ENCODE assay signal across 8 cellular contexts in genomic region chr20:49045440-49046086, GRCh38. TPM values are rescaled to one million over a fixed set of nuclear protein-coding genes. Genes with fewer than 3 reads are reported as not detected.
A peak's percentile ranks its signal among the peaks of the same experiment; 100 is the strongest.
DNase-seq lines count a peak whose midpoint lies in the region; ATAC-seq and TF ChIP-seq lines count a peak whose summit lies in the region.

No MANE protein-coding gene starts in this region.

- WGBS in testis, 2 donors: 9 to 11% methylated on average over 11 to 12 of the region's 12 CpGs

- no peaks in the 10 kb centered on the region for H3K9me3 ChIP-seq in OCI-LY3 (ENCODE audit: insufficient read depth, low read length)
- no peaks in the 10 kb centered on the region for H3K9me3 ChIP-seq in testis

- peak overlapping the region; percentile 79 for H3K27ac ChIP-seq in OCI-LY3 (ENCODE audit: low read length)
- H3K27ac ChIP-seq in testis: peak overlapping the region; percentile 23 to 93

- H3K79me2 ChIP-seq in OCI-LY3 (ENCODE audit: low read length): peaks cover 49% of the 10 kb centered on the region

- H3K4me1 ChIP-seq in OCI-LY3 (ENCODE audit: low read length): peaks cover 22% of the 10 kb centered on the region
- peaks cover 5% of the 10 kb centered on the region for H3K4me1 ChIP-seq in testis

- intact Hi-C loops in testis (cut with DNase I; ENCODE audit: low total_unique reads): no loop called here

- peak overlapping the region; percentile 82 for H3K4me2 ChIP-seq in OCI-LY3 (ENCODE audit: low read length)

- peak overlapping the region; percentile 82 for H3K4me3 ChIP-seq in OCI-LY3 (ENCODE audit: low read length)
- peak overlapping the region; percentile 100 for H3K4me3 ChIP-seq in choroid plexus epithelial cell (ENCODE audit: low read depth, low read length)
- peak overlapping the region; percentile 94 to 95 for H3K4me3 ChIP-seq in testis

- peak; percentile 1 for DNase-seq in stimulated activated CD8-positive, alpha-beta memory T cell treated with anti-CD3 and anti-CD28 coated beads, Interleukin-7, amount 100 ng/mL, for 24 hours (ENCODE audit: low read depth)
- no peak for DNase-seq in stimulated activated CD8-positive, alpha-beta memory T cell treated with anti-CD3 and anti-CD28 coated beads, Interleukin-4, amount 100 ng/mL, for 48 hours
- DNase-seq in choroid plexus epithelial cell (ENCODE audit: low read depth) (no peak), lung microvascular endothelial cell (ENCODE audit: low read depth in 2 of 2) (peak; percentile 57 to 66), testis (no peak)
- DNase-seq in activated CD8-positive, alpha-beta memory T cell treated with anti-CD3 and anti-CD28 coated beads, Interleukin-2, amount 50 U/mL, for 4 hours: no peak

- TF ChIP-seq POLR2A in testis (IDR thresholded peaks at IDR 0.05): no peak

- H3K27me3 ChIP-seq in OCI-LY3 (ENCODE audit: low read depth, low read length) (no peaks in the 10 kb centered on the region), testis (no peaks in the 10 kb centered on the region)

- H3K36me3 ChIP-seq in OCI-LY3 (replicated peaks; ENCODE audit: low read depth, low read length) (peaks cover 24% of the 10 kb centered on the region), testis (ENCODE audit: low read depth, missing control alignments) (no peaks in the 10 kb centered on the region)

- H4K20me1 ChIP-seq in OCI-LY3 (ENCODE audit: insufficient read depth, low read length): peaks cover 30% of the 10 kb centered on the region

- TF ChIP-seq CTCF in OCI-LY3 (IDR thresholded peaks at IDR 0.05; ENCODE audit: low read depth, low read length) (no peak), choroid plexus epithelial cell (conservative IDR thresholded peaks at IDR 0.05; ENCODE audit: low read depth, low read length) (no peak), testis (IDR thresholded peaks at IDR 0.05) (no peak)

- peak overlapping the region; percentile 90 for H3K9ac ChIP-seq in OCI-LY3 (ENCODE audit: low read length)

- H2AFZ ChIP-seq in OCI-LY3 (ENCODE audit: low read depth, low read length): peak overlapping the region; percentile 53

- no peak for ATAC-seq in HG02885 (IDR thresholded peaks at IDR 0.05; ENCODE audit: poor library complexity, unreplicated experiment)

RNA-seq across cellular contexts. Expression of gene CSE1L, which starts 0.5 kb away (rescaled TPM):
- total RNA-seq in lung microvascular endothelial cell (52.6 and 55.4 TPM in 2 replicates), testis (100 to 1,000 TPM in 1 of 2 donors, 10 to 100 TPM in 1; 96.6 to 126 TPM)
- 94.8 TPM for polyA plus RNA-seq in testis (ENCODE audit: insufficient read depth, low read depth, low replicate concordance)

Comparison
In these comparisons a context has a peak if more than half of its experiments do, and no peak if none do; other contexts are left out.
1. DNase-seq: peak in stimulated activated CD8-positive, alpha-beta memory T cell treated with anti-CD3 and anti-CD28 coated beads, Interleukin-7, amount 100 ng/mL, for 24 hours (single experiment) and lung microvascular endothelial cell (2 of 2); none in stimulated activated CD8-positive, alpha-beta memory T cell treated with anti-CD3 and anti-CD28 coated beads, Interleukin-4, amount 100 ng/mL, for 48 hours (single experiment), choroid plexus epithelial cell (single experiment), testis (single experiment) and activated CD8-positive, alpha-beta memory T cell treated with anti-CD3 and anti-CD28 coated beads, Interleukin-2, amount 50 U/mL, for 4 hours (single experiment).
2. Peak in every context shown above with its lines, with median percentiles within 50 percentile points of each other: H3K4me3 ChIP-seq.